ENCODE assay signal across 8 cellular contexts in the genomic region with DNA sequence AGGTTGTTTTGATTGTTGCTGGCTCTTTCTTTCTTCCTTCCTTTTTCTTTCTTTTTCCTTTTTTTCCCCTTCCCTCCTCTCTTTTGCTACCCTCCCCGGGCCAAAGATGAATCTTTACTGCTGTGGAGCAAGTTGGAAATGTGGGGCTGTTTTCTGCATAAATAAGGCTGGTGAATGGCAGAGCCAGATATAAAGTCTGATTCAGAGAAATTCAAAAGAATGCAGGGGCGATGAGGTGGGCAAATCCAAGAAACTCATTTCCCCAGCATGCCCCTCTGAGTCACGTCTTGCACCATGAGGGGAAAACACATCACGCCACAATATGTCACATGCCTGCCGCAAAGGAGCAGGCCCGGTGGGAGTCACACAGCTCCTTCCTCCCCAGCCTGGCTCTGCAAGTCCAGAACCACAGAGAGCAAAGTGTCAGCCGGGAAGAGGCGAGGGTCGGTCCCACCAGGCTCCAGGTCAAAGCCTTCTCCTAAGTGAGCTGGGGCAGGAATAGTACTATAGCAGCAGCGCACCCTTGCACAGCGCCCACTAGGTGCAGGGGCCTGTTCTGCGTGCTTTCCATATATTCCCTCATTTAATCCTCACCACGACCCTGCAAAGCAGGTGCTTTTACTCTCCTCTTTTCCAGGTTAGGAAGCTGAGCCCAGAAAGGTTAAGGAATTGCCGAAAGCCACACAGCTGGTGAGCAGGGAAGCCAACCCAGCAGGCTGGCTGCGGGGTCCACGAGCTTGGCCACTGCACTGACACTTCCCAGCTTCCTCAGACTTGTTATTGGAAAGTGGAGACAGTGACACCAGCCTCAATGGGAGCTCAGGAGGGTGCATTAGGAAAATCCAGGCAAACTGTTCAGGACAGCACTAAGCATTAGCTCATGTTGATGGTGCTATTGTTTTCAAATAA.
DNase-seq lines count a peak whose midpoint lies in the region; ATAC-seq and TF ChIP-seq lines count a peak whose summit lies in the region.

No MANE protein-coding gene starts in this region.

- no peaks in the 10 kb centered on the region for H3K36me3 ChIP-seq in thoracic aorta

- no peaks in the 10 kb centered on the region for H3K27me3 Mint-ChIP-seq in osteocyte (ENCODE audit: unreplicated experiment)

- peak overlapping the region; percentile 78 for H3K4me3 ChIP-seq in thoracic aorta

- no peaks in the 10 kb centered on the region for H3K27me3 ChIP-seq in thoracic aorta (replicated peaks; ENCODE audit: insufficient read depth)

- H3K27ac ChIP-seq in thoracic aorta, result peak overlapping the region; percentile 98 to 99

- H3K4me3 Mint-ChIP-seq in osteocyte (ENCODE audit: unreplicated experiment), result peak overlapping the region; percentile 72

- H3K4me1 ChIP-seq in thoracic aorta (ENCODE audit: control insufficient read depth in 1 of 2, low read depth in 2 of 2), result peaks cover 17 to 31% of the 10 kb centered on the region in 2 donors

- ATAC-seq in thoracic aorta (ENCODE audit: insufficient number of reproducible peaks, low FRiP score, low read depth) (peak; percentile 49), HG03571 (IDR thresholded peaks at IDR 0.05; ENCODE audit: unreplicated experiment) (no peak)

- DNase-seq in EL, result peak; percentile 91
- DNase-seq in HuH-7 (ENCODE audit: low spot score), result peak; percentile 67
- peak; percentile 75 for DNase-seq in SIG-M5 treated with dmso at 0.1 percent for 504 hours (lab: John Stamatoyannopoulos, UW; ENCODE audit: unreplicated experiment)
- peak; percentile 78 for DNase-seq in activated naive CD4-positive, alpha-beta T cell treated with Interleukin-2 at 50 U/mL for 16 hours
- DNase-seq in germinal center (ENCODE audit: low spot score), result peak; percentile 57
- DNase-seq in osteocyte (ENCODE audit: extremely low spot score, unreplicated experiment), result no peak
- DNase-seq in thoracic aorta (ENCODE audit: low spot score), result peak; percentile 84

- no peaks in the 10 kb centered on the region for H3K36me3 Mint-ChIP-seq in osteocyte (ENCODE audit: unreplicated experiment)

- H3K27ac Mint-ChIP-seq in osteocyte (ENCODE audit: unreplicated experiment), result peak overlapping the region; percentile 98

- H3K9me3 Mint-ChIP-seq in osteocyte (ENCODE audit: unreplicated experiment), result no peaks in the 10 kb centered on the region

- peaks cover 67% of the 10 kb centered on the region for H3K4me1 Mint-ChIP-seq in osteocyte (ENCODE audit: unreplicated experiment)

- peak; percentile 71 for TF ChIP-seq CTCF in osteocyte (IDR thresholded peaks at IDR 0.05)
- TF ChIP-seq CTCF in thoracic aorta (IDR thresholded peaks at IDR 0.05), result peak; percentile 22

- no peaks in the 10 kb centered on the region for H3K9me3 ChIP-seq in thoracic aorta
